ENCODE assay signal across 12 cellular contexts in genomic region chr12:15880721-15881120, GRCh38. TPM values are rescaled to one million over a fixed set of nuclear protein-coding genes. Genes with fewer than 3 reads are reported as not detected.
DNase-seq lines count a peak whose midpoint lies in the region; ATAC-seq and TF ChIP-seq lines count a peak whose summit lies in the region.
"Had no signal": no experiment of that assay in that cellular context is flagged by ENCODE, and none has a peak within 500 bp of the region (broad histone marks: within the 10 kb centered on the region; RNA-seq: fewer than 3 reads in every experiment).

No MANE protein-coding gene starts in this region.

- TF ChIP-seq CTCF in nephron (IDR thresholded peaks at IDR 0.05; ENCODE audit: unreplicated experiment in 3 of 3) (no peak), hepatocyte (IDR thresholded peaks at IDR 0.05; ENCODE audit: poor library complexity) (no peak)

- H3K79me2 ChIP-seq in hepatocyte = peaks cover 33% of the 10 kb centered on the region

- peaks cover 11% of the 10 kb centered on the region for H3K27me3 Mint-ChIP-seq in T-helper 1 cell treated with Interleukin-12 subunit alpha and Interleukin-12 subunit beta and Interleukin-4 antibody, amounts not matched to agents 30 μg/mL and 1 μg/mL, for 36 hours (ENCODE audit: low read depth)
- H3K27me3 Mint-ChIP-seq in activated CD8-positive, alpha-beta T cell treated with anti-CD3 and anti-CD28 coated beads, Interleukin-2, amount 10 ng/mL, durations not matched to agents 7 days and 5 days (ENCODE audit: low read depth) = no peaks in the 10 kb centered on the region
- no peaks in the 10 kb centered on the region for H3K27me3 Mint-ChIP-seq in nephron (ENCODE audit: low read depth)

- H3K4me1 Mint-ChIP-seq in T-helper 1 cell treated with Interleukin-12 subunit alpha and Interleukin-12 subunit beta and Interleukin-4 antibody, amounts not matched to agents 30 μg/mL and 1 μg/mL, for 36 hours (ENCODE audit: low read depth) = peaks cover 32% of the 10 kb centered on the region
- peaks cover 34% of the 10 kb centered on the region for H3K4me1 Mint-ChIP-seq in activated CD8-positive, alpha-beta T cell treated with anti-CD3 and anti-CD28 coated beads, Interleukin-2, amount 10 ng/mL, durations not matched to agents 7 days and 5 days (ENCODE audit: low read depth)
- peaks cover 21% of the 10 kb centered on the region for H3K4me1 Mint-ChIP-seq in nephron

- H3K9me3 ChIP-seq in hepatocyte (ENCODE audit: low read depth) = no peaks in the 10 kb centered on the region
- H3K9me3 ChIP-seq: SJSA1 had no signal

- no peak overlapping the region for H3K4me2 ChIP-seq in hepatocyte

- CTCF ChIA-PET in activated CD8-positive, alpha-beta T cell treated with anti-CD3 and anti-CD28 coated beads, Interleukin-2, amount 10 ng/mL, durations not matched to agents 7 days and 5 days (lab: Charles Lee) = interaction anchor here (1.4 kb wide), 1 partner anchor 296 kb away, joined by 5 read pairs; no protein-coding TSS in a partner anchor

- H3K36me3 Mint-ChIP-seq in T-helper 1 cell treated with Interleukin-12 subunit alpha and Interleukin-12 subunit beta and Interleukin-4 antibody, amounts not matched to agents 30 μg/mL and 1 μg/mL, for 36 hours (ENCODE audit: low read depth) = peaks cover 10% of the 10 kb centered on the region
- H3K36me3 Mint-ChIP-seq in activated CD8-positive, alpha-beta T cell treated with anti-CD3 and anti-CD28 coated beads, Interleukin-2, amount 10 ng/mL, durations not matched to agents 7 days and 5 days (ENCODE audit: low read depth) = peaks cover 18% of the 10 kb centered on the region
- H3K36me3 Mint-ChIP-seq in nephron (ENCODE audit: low read depth) = peaks cover 19% of the 10 kb centered on the region

- no peak overlapping the region for H2AFZ ChIP-seq in hepatocyte

- H3K9me2 ChIP-seq in hepatocyte (replicated peaks; ENCODE audit: insufficient read depth) = no peaks in the 10 kb centered on the region

- peak overlapping the region; percentile 26 for H3K27ac Mint-ChIP-seq in T-helper 1 cell treated with Interleukin-12 subunit alpha and Interleukin-12 subunit beta and Interleukin-4 antibody, amounts not matched to agents 30 μg/mL and 1 μg/mL, for 36 hours
- peak overlapping the region; percentile 17 for H3K27ac Mint-ChIP-seq in activated CD8-positive, alpha-beta T cell treated with anti-CD3 and anti-CD28 coated beads, Interleukin-2, amount 10 ng/mL, durations not matched to agents 7 days and 5 days
- H3K27ac Mint-ChIP-seq in nephron = peak overlapping the region; percentile 60 to 99 (median 82)

- no peak overlapping the region for H3K4me3 ChIP-seq in hepatocyte

- no peak for ATAC-seq in activated CD8-positive, alpha-beta T cell treated with anti-CD3 and anti-CD28 coated beads, Interleukin-2, amount 10 ng/mL, durations not matched to agents 7 days and 5 days

- H3K27ac ChIP-seq in hepatocyte = no peak overlapping the region

- no peaks in the 10 kb centered on the region for H3K36me3 ChIP-seq in hepatocyte (replicated peaks; ENCODE audit: insufficient read depth, low read depth)

- H3K4me1 ChIP-seq in hepatocyte (ENCODE audit: insufficient read depth) = peaks cover 13% of the 10 kb centered on the region

- H3K9me3 Mint-ChIP-seq in T-helper 1 cell treated with Interleukin-12 subunit alpha and Interleukin-12 subunit beta and Interleukin-4 antibody, amounts not matched to agents 30 μg/mL and 1 μg/mL, for 36 hours = no peaks in the 10 kb centered on the region
- no peaks in the 10 kb centered on the region for H3K9me3 Mint-ChIP-seq in activated CD8-positive, alpha-beta T cell treated with anti-CD3 and anti-CD28 coated beads, Interleukin-2, amount 10 ng/mL, durations not matched to agents 7 days and 5 days (ENCODE audit: insufficient read depth)
- no peaks in the 10 kb centered on the region for H3K9me3 Mint-ChIP-seq in nephron

- POLR2A ChIA-PET in activated CD8-positive, alpha-beta T cell treated with anti-CD3 and anti-CD28 coated beads, Interleukin-2, amount 10 ng/mL, durations not matched to agents 7 days and 5 days (lab: Charles Lee) = no interaction called here

- H3K27me3 ChIP-seq in hepatocyte = no peaks in the 10 kb centered on the region
- H3K27me3 ChIP-seq: SJSA1 had no signal

- WGBS in hepatocyte (ENCODE audit: low lambda C conversion rate, missing lambda C conversion rate) = 96% methylated on average over 3 of the region's 3 CpGs

- H4K20me1 ChIP-seq in hepatocyte (ENCODE audit: insufficient read depth, poor library complexity, severe bottlenecking) = peaks cover 25% of the 10 kb centered on the region

- peak overlapping the region; percentile 56 for H3K4me3 Mint-ChIP-seq in T-helper 1 cell treated with Interleukin-12 subunit alpha and Interleukin-12 subunit beta and Interleukin-4 antibody, amounts not matched to agents 30 μg/mL and 1 μg/mL, for 36 hours
- H3K4me3 Mint-ChIP-seq in activated CD8-positive, alpha-beta T cell treated with anti-CD3 and anti-CD28 coated beads, Interleukin-2, amount 10 ng/mL, durations not matched to agents 7 days and 5 days = peak overlapping the region; percentile 2
- peak overlapping the region; percentile 97 to 100 (median 98) for H3K4me3 Mint-ChIP-seq in nephron

- no peak for DNase-seq in T-helper 1 cell
- DNase-seq in NCI-H1417 treated with DMSO at 0.1 percent for 48 hours (lab: John Stamatoyannopoulos, UW) = peak; percentile 75
- no peak for DNase-seq in activated CD8-positive, alpha-beta T cell treated with anti-CD3 and anti-CD28 coated beads, Interleukin-2, amount 10 ng/mL, durations not matched to agents 7 days and 5 days
- DNase-seq in AG08395 (ENCODE audit: low spot score) = no peak
- no peak for DNase-seq in NAMALWA (ENCODE audit: low spot score)
- no peak for DNase-seq in hepatocyte (ENCODE audit: low spot score)
- DNase-seq: activated CD8-positive, alpha-beta memory T cell treated with anti-CD3 and anti-CD28 coated beads for 24 hours; NCI-H187; stimulated activated CD4-positive, alpha-beta T cell treated with anti-CD3 and anti-CD28 coated beads, Interleukin-4, amount 100 ng/mL, for 4 hours had no signal

RNA-seq across cellular contexts. Expression of gene STRAP, which starts 1.5 kb away (rescaled TPM):
- 10 to 100 TPM; 87.5 to 90.8 TPM for total RNA-seq in activated CD8-positive, alpha-beta T cell treated with anti-CD3 and anti-CD28 coated beads, Interleukin-2, amount 10 ng/mL, durations not matched to agents 7 days and 5 days
- total RNA-seq in hepatocyte = 133 and 154 TPM in 2 replicates
- 198 and 202 TPM in 2 replicates for polyA plus RNA-seq in hepatocyte

RNA-seq across cellular contexts. Expression of gene DERA, which starts 30.4 kb away (rescaled TPM):
- total RNA-seq in activated CD8-positive, alpha-beta T cell treated with anti-CD3 and anti-CD28 coated beads, Interleukin-2, amount 10 ng/mL, durations not matched to agents 7 days and 5 days = 10 to 100 TPM; 23.1 to 27.7 TPM
- 64.7 and 66.2 TPM in 2 replicates for total RNA-seq in hepatocyte
- 50.6 and 57.2 TPM in 2 replicates for polyA plus RNA-seq in hepatocyte

Comparison
In these comparisons a context has a peak if more than half of its experiments do, and no peak if none do; other contexts are left out.
1. H3K27ac Mint-ChIP-seq: peak in every context shown above with its lines; median percentile 82 in nephron; 26 in T-helper 1 cell treated with Interleukin-12 subunit alpha and Interleukin-12 subunit beta and Interleukin-4 antibody, amounts not matched to agents 30 μg/mL and 1 μg/mL, for 36 hours; 17 in activated CD8-positive, alpha-beta T cell treated with anti-CD3 and anti-CD28 coated beads, Interleukin-2, amount 10 ng/mL, durations not matched to agents 7 days and 5 days.
2. H3K4me3 Mint-ChIP-seq: peak in every context shown above with its lines; median percentile 98 in nephron; 56 in T-helper 1 cell treated with Interleukin-12 subunit alpha and Interleukin-12 subunit beta and Interleukin-4 antibody, amounts not matched to agents 30 μg/mL and 1 μg/mL, for 36 hours; 2 in activated CD8-positive, alpha-beta T cell treated with anti-CD3 and anti-CD28 coated beads, Interleukin-2, amount 10 ng/mL, durations not matched to agents 7 days and 5 days.